Comparison of ENCODE assay signal across 1 cellular context in the genomic region with DNA sequence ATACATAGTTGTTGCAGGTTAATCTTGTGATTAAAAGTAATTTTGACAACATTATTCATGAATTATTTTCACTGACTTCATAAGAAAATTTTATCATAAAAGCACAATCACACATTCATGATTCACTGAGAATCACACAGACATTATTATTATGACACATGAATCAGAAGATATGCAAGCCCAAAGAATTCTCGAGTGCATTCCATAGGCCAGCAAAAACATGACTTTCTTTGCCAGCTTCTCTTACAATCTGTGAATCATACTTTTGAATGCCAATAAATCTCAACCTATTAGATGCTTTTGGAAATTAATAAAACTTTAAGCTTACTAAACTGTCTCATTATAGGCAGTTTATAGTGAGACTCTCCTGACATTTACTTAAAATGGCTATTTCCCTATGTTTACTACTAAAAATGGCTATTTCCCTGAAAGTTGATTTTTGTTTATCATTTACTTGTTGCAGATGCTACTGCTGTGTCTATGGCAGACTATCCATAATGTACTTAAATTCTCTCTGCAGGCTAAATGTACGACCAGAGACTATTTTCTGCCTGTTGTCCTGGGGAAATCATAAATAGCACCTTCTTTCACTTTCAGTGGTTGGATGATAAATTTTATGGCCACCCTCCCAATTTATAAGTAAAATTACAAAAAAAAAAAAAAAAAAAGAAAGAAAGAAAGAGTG.
TF ChIP-seq lines count a peak whose summit lies in the region.

No MANE protein-coding gene starts in this region.

TF ChIP-seq in SK-N-SH, 30 proteins besides CTCF, POLR2A, EP300 and RAD21:
- 0 out of 2 replicates have a peak, but pooled peaks have one; percentile 6 for TF ChIP-seq MEF2A (IDR thresholded peaks at IDR 0.05; ENCODE audit: borderline replicate concordance, low read depth)
- peak; percentile 88 for TF ChIP-seq FOSL2 (IDR thresholded peaks at IDR 0.05; ENCODE audit: borderline replicate concordance, low read depth)
- TF ChIP-seq FOXM1 (IDR thresholded peaks at IDR 0.05; ENCODE audit: low read depth): peak; percentile 43; the same call in 1 of the 2 replicates
- peak; percentile 88 for TF ChIP-seq JUND (IDR thresholded peaks at IDR 0.05)
- TF ChIP-seq NFIC (IDR thresholded peaks at IDR 0.05; ENCODE audit: borderline replicate concordance): peak; percentile 87
- TF ChIP-seq POLR2AphosphoS5 (IDR thresholded peaks at IDR 0.05; ENCODE audit: low read depth, low read length): peak; percentile 46; the same call in 1 of the 2 replicates
- peak; percentile 79 for TF ChIP-seq TCF12 (IDR thresholded peaks at IDR 0.05)
- TF ChIP-seq, protein P1, sequence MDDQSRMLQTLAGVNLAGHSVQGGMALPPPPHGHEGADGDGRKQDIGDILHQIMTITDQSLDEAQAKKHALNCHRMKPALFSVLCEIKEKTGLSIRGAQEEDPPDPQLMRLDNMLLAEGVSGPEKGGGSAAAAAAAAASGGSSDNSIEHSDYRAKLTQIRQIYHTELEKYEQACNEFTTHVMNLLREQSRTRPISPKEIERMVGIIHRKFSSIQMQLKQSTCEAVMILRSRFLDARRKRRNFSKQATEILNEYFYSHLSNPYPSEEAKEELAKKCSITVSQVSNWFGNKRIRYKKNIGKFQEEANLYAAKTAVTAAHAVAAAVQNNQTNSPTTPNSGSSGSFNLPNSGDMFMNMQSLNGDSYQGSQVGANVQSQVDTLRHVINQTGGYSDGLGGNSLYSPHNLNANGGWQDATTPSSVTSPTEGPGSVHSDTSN (IDR thresholded peaks at IDR 0.05): peak; percentile 88
- TF ChIP-seq RXRA (IDR thresholded peaks at IDR 0.05; ENCODE audit: borderline replicate concordance, low read depth): 0 out of 2 replicates have a peak, but pooled peaks have one; percentile 37
- peak; percentile 89 for TF ChIP-seq TEAD4 (IDR thresholded peaks at IDR 0.05; ENCODE audit: borderline replicate concordance, insufficient read depth)
- TF ChIP-seq, protein P2, sequence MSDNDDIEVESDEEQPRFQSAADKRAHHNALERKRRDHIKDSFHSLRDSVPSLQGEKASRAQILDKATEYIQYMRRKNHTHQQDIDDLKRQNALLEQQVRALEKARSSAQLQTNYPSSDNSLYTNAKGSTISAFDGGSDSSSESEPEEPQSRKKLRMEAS (IDR thresholded peaks at IDR 0.05; ENCODE audit: low read depth): peak; percentile 23; the same call in 1 of the 2 replicates
